Comparison of ENCODE assay signal across 1 cellular context in genomic region chr17:43719578-43719977, GRCh38.
TF ChIP-seq lines count a peak whose summit lies in the region.

No MANE protein-coding gene starts in this region.

TF ChIP-seq in H1, 55 proteins besides CTCF, POLR2A, EP300 and RAD21:
- no peak for TF ChIP-seq BCL11A (IDR thresholded peaks at IDR 0.05; ENCODE audit: low read depth in 2 of 2, low read length in 2 of 2)
- no peak for TF ChIP-seq PHF8 (conservative IDR thresholded peaks at IDR 0.05; ENCODE audit: low read depth, low read length)
- TF ChIP-seq MAFK (IDR thresholded peaks at IDR 0.05; ENCODE audit: low read depth, low read length) = 0 out of 2 replicates have a peak, but pooled peaks have one; percentile 25
- TF ChIP-seq BACH1 (IDR thresholded peaks at IDR 0.05; ENCODE audit: low read length) = peak; percentile 67
